Comparison of ENCODE assay signal across 9 cellular contexts in the genomic region with DNA sequence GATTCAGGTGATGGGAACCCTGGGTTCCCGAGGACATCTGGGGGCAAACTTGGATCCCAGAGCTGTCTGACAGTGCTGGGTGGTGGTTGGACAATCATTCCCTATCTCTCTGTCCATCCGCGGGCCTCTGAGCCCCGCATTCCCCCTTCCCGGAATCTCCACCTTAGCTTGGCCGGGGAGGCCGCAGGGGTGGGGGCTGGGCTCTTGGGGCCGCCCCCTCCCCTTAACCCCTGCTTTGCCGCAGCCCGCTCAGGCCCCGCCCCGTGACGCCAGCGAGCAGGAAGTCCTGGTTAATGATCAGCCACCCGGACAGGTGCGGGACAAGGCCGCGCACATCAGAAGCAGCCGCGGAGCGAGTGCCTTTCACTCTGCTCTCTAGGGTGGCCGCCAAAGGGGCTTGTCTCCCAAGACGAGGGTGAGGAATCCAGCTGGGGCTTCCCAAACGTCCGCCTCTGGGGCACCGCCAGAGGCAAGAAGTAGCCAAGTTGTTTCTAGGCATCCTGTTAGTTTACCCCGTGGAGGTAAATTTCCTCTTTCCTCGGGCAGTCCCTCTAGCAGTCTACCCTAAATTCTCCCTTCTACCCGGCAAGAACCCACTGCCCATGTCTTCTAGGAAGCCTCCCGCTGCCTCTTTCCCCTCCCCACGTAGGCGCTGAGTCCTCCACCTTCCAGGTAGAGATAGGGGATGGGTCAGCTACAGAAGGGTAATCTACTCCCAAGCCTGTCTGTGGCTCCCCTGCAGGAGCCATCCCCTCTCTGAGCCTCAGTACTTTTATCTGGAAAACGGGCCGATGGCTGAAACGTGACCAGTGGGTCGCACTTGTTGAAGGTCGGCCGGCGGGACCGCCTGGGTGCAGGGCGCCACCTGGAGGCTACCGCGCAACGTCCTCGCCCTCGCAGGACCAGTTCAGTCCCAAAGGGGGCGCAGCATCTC. TPM values are rescaled to one million over a fixed set of nuclear protein-coding genes. Genes with fewer than 3 reads are reported as not detected.
DNase-seq lines count a peak whose midpoint lies in the region; ATAC-seq and TF ChIP-seq lines count a peak whose summit lies in the region.
"Had no signal": no experiment of that assay in that cellular context is flagged by ENCODE, and none has a peak within 500 bp of the region (broad histone marks: within the 10 kb centered on the region; RNA-seq: fewer than 3 reads in every experiment).

No MANE protein-coding gene starts in this region.

- H3K4me1 Mint-ChIP-seq in CD14-positive monocyte = peaks cover 19% of the 10 kb centered on the region

- H3K27ac Mint-ChIP-seq in CD14-positive monocyte = no peak overlapping the region

- peak; percentile 83 for DNase-seq in CD14-positive monocyte (ENCODE audit: low spot score)
- peak; percentile 74 for DNase-seq in NCI-H460 (ENCODE audit: extremely low read depth, low read depth)
- DNase-seq in activated CD4-positive, alpha-beta T cell treated with anti-CD3 and anti-CD28 coated beads for 4 hours = peak; percentile 76 to 82
- no peak for DNase-seq in coronary artery (ENCODE audit: low spot score)
- peak; percentile 93 for DNase-seq in left kidney (ENCODE audit: low read depth, low spot score)
- DNase-seq in stimulated activated CD4-positive, alpha-beta T cell treated with anti-CD3 and anti-CD28 coated beads, Interleukin-1b, Interleukin-23, amount 100 ng/mL, for 48 hours = peak; percentile 83

- H3K4me3 Mint-ChIP-seq in CD14-positive monocyte = peak overlapping the region; percentile 31 to 84

- TF ChIP-seq CTCF in CD14-positive monocyte (IDR thresholded peaks at IDR 0.05) (peak; percentile 100), coronary artery (IDR thresholded peaks at IDR 0.05) (peak; percentile 61)

- H3K27ac ChIP-seq in coronary artery = no peak overlapping the region

- ATAC-seq in GM21515 (IDR thresholded peaks at IDR 0.05; ENCODE audit: unreplicated experiment) (peak; percentile 30), GM21723 (IDR thresholded peaks at IDR 0.05; ENCODE audit: unreplicated experiment) (no peak)

- peaks cover 0 to 5% (median 0%) of the 10 kb centered on the region in 7 donors for H3K9me3 Mint-ChIP-seq in CD14-positive monocyte

- intact Hi-C loops in CD14-positive monocyte (cut with micrococcal nuclease) = loop anchor here (5.0 kb wide), 1 partner anchor 66 kb away; the partner anchor contains the start of gene RSPH6A (in 2 of the 2)

- no peaks in the 10 kb centered on the region for H3K36me3 Mint-ChIP-seq in CD14-positive monocyte

- H3K4me3 ChIP-seq in coronary artery = peak overlapping the region; percentile 26

- peaks cover 21 to 29% (median 23%) of the 10 kb centered on the region in 3 donors for H3K27me3 Mint-ChIP-seq in CD14-positive monocyte (ENCODE audit: low read depth in 3 of 3)

RNA-seq across cellular contexts. Expression of gene IRF2BP1, which starts 3.0 kb away (rescaled TPM):
- polyA plus RNA-seq in CD14-positive monocyte = 1 to 10 TPM; 2.0 to 2.1 TPM
- 19.2 and 19.7 TPM in 2 replicates for total RNA-seq in NCI-H460 (2014; rRNA removed; shearing (Covaris generic))
- 25.0 and 35.9 TPM in 2 replicates for polyA plus RNA-seq in NCI-H460 (2014; cell fraction: nucleus; rRNA removed)

RNA-seq across cellular contexts. Expression of gene FOXA3, which starts 18.8 kb away (rescaled TPM):
- polyA plus RNA-seq in CD14-positive monocyte = not detected
- total RNA-seq in NCI-H460 (2014; rRNA removed; shearing (Covaris generic)) = 0.14 TPM in 1 of 2 replicates, not detected in the other
- polyA plus RNA-seq in NCI-H460 (2014; cell fraction: nucleus; rRNA removed) = not detected in 2 replicates

RNA-seq across cellular contexts. Expression of gene MYPOP, which starts 19.5 kb away (rescaled TPM):
- polyA plus RNA-seq in CD14-positive monocyte = under 1 TPM; 0.08 to 0.39 TPM
- 1.2 and 2.7 TPM in 2 replicates for total RNA-seq in NCI-H460 (2014; rRNA removed; shearing (Covaris generic))
- polyA plus RNA-seq in NCI-H460 (2014; cell fraction: nucleus; rRNA removed) = 0.35 and 2.1 TPM in 2 replicates

RNA-seq across cellular contexts. Expression of gene SYMPK, which starts 20.0 kb away (rescaled TPM):
- 10 to 100 TPM in 1 of 2 donors, 1 to 10 TPM in 1; 5.6 to 15.7 TPM for polyA plus RNA-seq in CD14-positive monocyte
- total RNA-seq in NCI-H460 (2014; rRNA removed; shearing (Covaris generic)) = 26.6 and 27.8 TPM in 2 replicates
- 80.2 and 104 TPM in 2 replicates for polyA plus RNA-seq in NCI-H460 (2014; cell fraction: nucleus; rRNA removed)

RNA-seq across cellular contexts. Expression of gene NANOS2, which starts 31.7 kb away (rescaled TPM):
- polyA plus RNA-seq in CD14-positive monocyte = not detected
- not detected in 2 replicates for total RNA-seq in NCI-H460 (2014; rRNA removed; shearing (Covaris generic))
- not detected in 2 replicates for polyA plus RNA-seq in NCI-H460 (2014; cell fraction: nucleus; rRNA removed)
- polyA plus RNA-seq: adipose tissue had no signal
